Comparison of ENCODE assay signal across 15 cellular contexts in the genomic region with DNA sequence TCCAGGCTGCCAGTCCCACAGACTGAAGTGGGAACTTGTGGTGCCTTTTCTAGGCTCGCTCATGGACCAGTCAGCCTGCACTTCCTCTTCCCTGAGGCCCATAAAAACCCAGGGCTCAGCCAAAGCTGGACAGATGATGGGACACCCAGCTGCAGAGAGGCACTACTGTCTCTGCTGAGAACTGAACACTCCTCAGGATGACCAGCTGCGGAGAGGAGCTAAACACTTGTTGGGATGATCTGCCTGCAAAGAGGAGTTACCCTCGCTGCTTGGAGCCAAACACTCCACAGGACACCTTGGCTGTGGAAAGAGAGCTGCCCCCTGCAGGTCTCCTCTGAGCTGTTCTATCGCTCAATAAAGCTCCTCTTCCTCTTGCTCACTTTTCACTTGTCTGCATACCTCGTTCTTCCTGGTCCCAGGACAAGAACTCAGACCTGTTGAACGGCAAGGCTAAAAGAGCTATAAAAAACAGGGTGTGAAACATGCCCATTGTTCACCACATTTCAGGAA.
"Had no signal": no experiment of that assay in that cellular context is flagged by ENCODE, and none has a peak within 500 bp of the region (broad histone marks: within the 10 kb centered on the region; RNA-seq: fewer than 3 reads in every experiment).

No MANE protein-coding gene starts in this region.

- H3K4me3 ChIP-seq: body of pancreas, ovary, smooth muscle cell, tibial nerve had no signal

- H3K4me1 ChIP-seq: body of pancreas, tibial nerve had no signal

- H3K9me3 ChIP-seq: ovary had no signal

- ATAC-seq: activated naive CD4-positive, alpha-beta T cell treated with anti-CD3 and anti-CD28 coated beads, Interleukin-2, amount 50 U/mL, for 72 hours; body of pancreas; effector memory CD8-positive, alpha-beta T cell had no signal

- H3K27me3 ChIP-seq: body of pancreas, ovary, tibial nerve had no signal

- H3K36me3 Mint-ChIP-seq: activated naive CD4-positive, alpha-beta T cell treated with anti-CD3 and anti-CD28 coated beads, Interleukin-2, amount 50 U/mL, for 72 hours; memory B cell; stimulated activated effector memory CD8-positive, alpha-beta T cell treated with anti-CD3 and anti-CD28 coated beads, Interleukin-12 subunit alpha, Interleukin-12 subunit beta, amount 100 ng/mL, for 72 hours had no signal

- DNase-seq: activated CD4-positive, alpha-beta T cell treated with anti-CD3 and anti-CD28 coated beads, Interleukin-2, amount 50 U/mL, for 4 hours; activated CD4-positive, CD25-positive, alpha-beta regulatory T cell treated with anti-CD3 and anti-CD28 coated beads, Interleukin-2, amount 50 U/mL, for 72 hours; activated effector memory CD4-positive, alpha-beta T cell treated with Interleukin-2 at 50 U/mL for 16 hours; activated T-cell treated with anti-CD3 and anti-CD28 coated beads, Interleukin-2, amount 50 U/mL, for 24 hours; amniotic stem cell; central memory CD4-positive, alpha-beta T cell; effector memory CD8-positive, alpha-beta T cell; ovary had no signal

- H3K4me3 Mint-ChIP-seq: activated T-cell treated with anti-CD3 and anti-CD28 coated beads, Interleukin-2, amount 50 U/mL, for 24 hours; effector memory CD8-positive, alpha-beta T cell; memory B cell; nephron; stimulated activated effector memory CD8-positive, alpha-beta T cell treated with anti-CD3 and anti-CD28 coated beads, Interleukin-12 subunit alpha, Interleukin-12 subunit beta, amount 100 ng/mL, for 72 hours had no signal

- H3K4me2 ChIP-seq: smooth muscle cell had no signal

- H3K27me3 Mint-ChIP-seq: activated T-cell treated with anti-CD3 and anti-CD28 coated beads, Interleukin-2, amount 50 U/mL, for 24 hours; effector memory CD8-positive, alpha-beta T cell; memory B cell had no signal

- H3K27ac Mint-ChIP-seq: activated naive CD4-positive, alpha-beta T cell treated with anti-CD3 and anti-CD28 coated beads, Interleukin-2, amount 50 U/mL, for 72 hours; activated T-cell treated with anti-CD3 and anti-CD28 coated beads, Interleukin-2, amount 50 U/mL, for 24 hours; effector memory CD8-positive, alpha-beta T cell; memory B cell; nephron; stimulated activated effector memory CD8-positive, alpha-beta T cell treated with anti-CD3 and anti-CD28 coated beads, Interleukin-12 subunit alpha, Interleukin-12 subunit beta, amount 100 ng/mL, for 72 hours had no signal

- H3K4me1 Mint-ChIP-seq: memory B cell; nephron; stimulated activated effector memory CD8-positive, alpha-beta T cell treated with anti-CD3 and anti-CD28 coated beads, Interleukin-12 subunit alpha, Interleukin-12 subunit beta, amount 100 ng/mL, for 72 hours had no signal

- H3K36me3 ChIP-seq: ovary, tibial nerve had no signal

- H3K27ac ChIP-seq: body of pancreas, ovary, tibial nerve had no signal
